In the genomic region with DNA sequence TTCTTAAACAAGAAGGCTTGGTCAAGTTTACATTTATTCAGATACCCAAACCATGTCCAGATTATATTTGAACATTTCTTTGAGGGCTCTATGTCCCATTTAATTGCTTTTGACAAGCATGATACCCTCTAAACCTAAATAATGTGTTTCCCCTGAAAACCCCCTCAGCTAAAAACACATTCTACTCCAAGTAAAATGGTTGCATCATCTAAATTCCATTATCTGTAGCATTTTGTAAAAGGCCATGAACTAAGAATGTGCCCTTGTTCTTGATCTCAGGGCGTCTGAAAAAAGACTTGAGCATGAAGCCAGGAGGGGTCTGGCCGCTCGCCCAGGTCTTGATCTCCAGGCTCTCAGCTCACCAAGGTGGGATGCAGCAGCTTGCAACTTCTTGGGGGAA, we compare ENCODE assay signal across 22 cellular contexts. TPM values are rescaled to one million over a fixed set of nuclear protein-coding genes. Genes with fewer than 3 reads are reported as not detected.
DNase-seq lines count a peak whose midpoint lies in the region; ATAC-seq and TF ChIP-seq lines count a peak whose summit lies in the region.
"Had no signal": no experiment of that assay in that cellular context is flagged by ENCODE, and none has a peak within 500 bp of the region (broad histone marks: within the 10 kb centered on the region; RNA-seq: fewer than 3 reads in every experiment).

No MANE protein-coding gene starts in this region.

- TF ChIP-seq POLR2A in IMR-90 (IDR thresholded peaks at IDR 0.05; ENCODE audit: low read depth, low read length) = no peak
- TF ChIP-seq POLR2A in ovary (IDR thresholded peaks at IDR 0.05) = no peak
- TF ChIP-seq POLR2A in body of pancreas (IDR thresholded peaks at IDR 0.05) = no peak

- H3K4me1 Mint-ChIP-seq in activated naive CD8-positive, alpha-beta T cell treated with anti-CD3 and anti-CD28 coated beads, Interleukin-2, amount 50 U/mL, for 24 hours = peaks cover 33% of the 10 kb centered on the region
- H3K4me1 Mint-ChIP-seq: activated naive CD4-positive, alpha-beta T cell treated with anti-CD3 and anti-CD28 coated beads, Interleukin-2, amount 50 U/mL, for 24 hours; CD14-positive monocyte had no signal

- no peaks in the 10 kb centered on the region for H3K27me3 ChIP-seq in AG04450 (ENCODE audit: control insufficient read depth, insufficient read depth, low read length)
- H3K27me3 ChIP-seq in IMR-90 (ENCODE audit: control insufficient read depth, insufficient read depth, low read length) = peaks cover 3% of the 10 kb centered on the region; the same call in 1 of the 2 replicates
- no peaks in the 10 kb centered on the region for H3K27me3 ChIP-seq in ovary
- H3K27me3 ChIP-seq in body of pancreas = no peaks in the 10 kb centered on the region
- H3K27me3 ChIP-seq: sigmoid colon had no signal

- H2AK9ac ChIP-seq in IMR-90 (replicated peaks; ENCODE audit: low read depth, low read length, poor library complexity) = no peak overlapping the region

- no peak for TF ChIP-seq CTCF in AG04450 (IDR thresholded peaks at IDR 0.05; ENCODE audit: low read depth, low read length)
- TF ChIP-seq CTCF in IMR-90 (conservative IDR thresholded peaks at IDR 0.05; ENCODE audit: low read depth, low read length) = no peak
- no peak for TF ChIP-seq CTCF in ovary (IDR thresholded peaks at IDR 0.05)
- TF ChIP-seq CTCF in body of pancreas (IDR thresholded peaks at IDR 0.05) = no peak

- peak overlapping the region; percentile 5 to 10; a peak in 2 of 4 replicates for H4K8ac ChIP-seq in IMR-90 (ENCODE audit: low read depth in 2 of 2, low read length in 2 of 2)

- H3K14ac ChIP-seq in IMR-90 (replicated peaks; ENCODE audit: low read depth, low read length) = 0 out of 2 replicates have a peak overlapping the region, but pooled peaks have one; percentile 37

- no peak overlapping the region for H3K4me3 Mint-ChIP-seq in activated naive CD8-positive, alpha-beta T cell treated with anti-CD3 and anti-CD28 coated beads, Interleukin-2, amount 50 U/mL, for 24 hours
- H3K4me3 Mint-ChIP-seq: activated CD8-positive, alpha-beta memory T cell treated with anti-CD3 and anti-CD28 coated beads, Interleukin-2, amount 10 ng/mL, durations not matched to agents 7 days and 5 days; activated naive CD4-positive, alpha-beta T cell treated with anti-CD3 and anti-CD28 coated beads, Interleukin-2, amount 50 U/mL, for 24 hours; activated T-helper 1 cell treated with anti-CD3 and anti-CD28 coated beads, Interleukin-12 subunit alpha, Interleukin-12 subunit beta, Interleukin-2, Interleukin-4 antibody, amounts not matched to agents 30 ng/mL and 10 ng/mL and 1 ng/mL, durations not matched to agents 14 hours and 24 hours and 36 hours; CD14-positive monocyte; H9; IgD-negative memory B cell had no signal

- 0 out of 2 replicates have a peak overlapping the region, but pooled peaks have one; percentile 66 for H2BK20ac ChIP-seq in IMR-90 (ENCODE audit: low read depth, low read length)

- WGBS in IMR-90 (ENCODE audit: extremely low coverage in 2 of 2, insufficient read length in 1 of 2), 2 experiments = no CpG with 5 or more reads among the region's 3 CpGs
- 79 to 84% (median 81%) methylated on average over 3 of the region's 3 CpGs for WGBS in ovary, 3 donors
- WGBS in body of pancreas, 2 donors = 88 to 92% methylated on average over 3 of the region's 3 CpGs

- no peak for TF ChIP-seq RAD21 in IMR-90 (IDR thresholded peaks at IDR 0.05; ENCODE audit: low read length)

- H3K4me3 ChIP-seq in AG04450 (ENCODE audit: low read depth, low read length) (no peak overlapping the region), IMR-90 (ENCODE audit: insufficient read depth, low read depth, low read length) (no peak overlapping the region), ovary (no peak overlapping the region), body of pancreas (no peak overlapping the region)
- H3K4me3 ChIP-seq: lower lobe of right lung, sigmoid colon had no signal

- no peaks in the 10 kb centered on the region for H3K36me3 Mint-ChIP-seq in activated naive CD8-positive, alpha-beta T cell treated with anti-CD3 and anti-CD28 coated beads, Interleukin-2, amount 50 U/mL, for 24 hours (ENCODE audit: low read depth)
- H3K36me3 Mint-ChIP-seq: activated naive CD4-positive, alpha-beta T cell treated with anti-CD3 and anti-CD28 coated beads, Interleukin-2, amount 50 U/mL, for 24 hours; CD14-positive monocyte had no signal

- no peak overlapping the region for H2BK5ac ChIP-seq in IMR-90 (ENCODE audit: low read depth, low read length, poor library complexity, severe bottlenecking)

- POLR2A ChIA-PET in AG04450 (lab: Yijun Ruan, JAX) (interaction anchor here (1.3 to 2.4 kb wide), 3 partner anchors 8 to 53 kb away, joined by 4 to 18 read pairs (median 7); a partner anchor contains a TSS), IMR-90 (lab: Charles Lee; ENCODE audit: unreplicated experiment) (no interaction called here)

- no peaks in the 10 kb centered on the region for H3K36me3 ChIP-seq in IMR-90 (ENCODE audit: control insufficient read depth, insufficient read depth, low read length)
- H3K36me3 ChIP-seq in ovary = no peaks in the 10 kb centered on the region
- H3K36me3 ChIP-seq in body of pancreas (replicated peaks in 1 of 2; ENCODE audit: insufficient read depth in 1 of 2, low read depth in 2 of 2) = no peaks in the 10 kb centered on the region
- H3K36me3 ChIP-seq: lower lobe of right lung, sigmoid colon had no signal

- no peak overlapping the region for H3K23ac ChIP-seq in IMR-90 (ENCODE audit: low read depth, low read length)

- H4K20me1 ChIP-seq in IMR-90 (ENCODE audit: insufficient read depth, low read length) = peaks cover 7% of the 10 kb centered on the region; the same call in 1 of the 2 replicates

- no peak overlapping the region; the same call in 1 of the 2 replicates for H2AK5ac ChIP-seq in IMR-90 (ENCODE audit: low read depth, low read length)

- peaks cover 8% of the 10 kb centered on the region; the same call in 1 of the 2 replicates for H3K9me1 ChIP-seq in IMR-90 (ENCODE audit: insufficient read depth, low read length)

- DNase-seq in AG04450 (ENCODE audit: low read depth, low spot score) = no peak
- DNase-seq in IMR-90 = no peak
- DNase-seq in activated naive CD8-positive, alpha-beta T cell treated with anti-CD3 and anti-CD28 coated beads, Interleukin-2, amount 50 U/mL, for 24 hours = no peak
- DNase-seq in ovary = peak in 3 of 5 donors; percentile 34 to 69 (median 49)
- DNase-seq in body of pancreas = no peak
- DNase-seq in DMS79 (lab: John Stamatoyannopoulos, UW) = no peak
- no peak for DNase-seq in NOMO-1 treated with DMSO at 0.1 percent for 48 hours (lab: John Stamatoyannopoulos, UW; ENCODE audit: unreplicated experiment)
- DNase-seq in NAMALWA (ENCODE audit: low spot score) = no peak
- DNase-seq: activated CD4-positive, alpha-beta T cell treated with anti-CD3 and anti-CD28 coated beads for 4 hours; cerebellar nuclear complex; H9; lower lobe of right lung; NCI-H2029 treated with DMSO at 0.1 percent for 48 hours; NCI-H2227 treated with DMSO at 0.1 percent for 48 hours; NCI-H69; SHP77 treated with DMSO at 0.1 percent for 48 hours; sigmoid colon had no signal

- H3K9me3 ChIP-seq in AG04450 (ENCODE audit: control insufficient read depth, insufficient read depth, low read length) = peaks cover 6% of the 10 kb centered on the region
- no peaks in the 10 kb centered on the region for H3K9me3 ChIP-seq in IMR-90 (ENCODE audit: control insufficient read depth, insufficient read depth, low read length)
- H3K9me3 ChIP-seq in ovary = no peaks in the 10 kb centered on the region
- no peaks in the 10 kb centered on the region for H3K9me3 ChIP-seq in body of pancreas
- H3K9me3 ChIP-seq: lower lobe of right lung, sigmoid colon had no signal

- H4K5ac ChIP-seq in IMR-90 (ENCODE audit: low read depth, low read length) = peak overlapping the region; percentile 65

- H3K79me1 ChIP-seq in IMR-90 (ENCODE audit: low read depth in 1 of 2, low read length in 2 of 2) = no peaks in the 10 kb centered on the region

- CTCF ChIA-PET in AG04450 (lab: Charles Lee) (no interaction called here), IMR-90 (lab: Yijun Ruan, JAX) (no interaction called here)

- H3K4ac ChIP-seq in IMR-90 (ENCODE audit: low read depth, low read length) = peak overlapping the region; percentile 81

- peaks cover 6% of the 10 kb centered on the region for H3K9me3 Mint-ChIP-seq in activated naive CD8-positive, alpha-beta T cell treated with anti-CD3 and anti-CD28 coated beads, Interleukin-2, amount 50 U/mL, for 24 hours
- H3K9me3 Mint-ChIP-seq: activated naive CD4-positive, alpha-beta T cell treated with anti-CD3 and anti-CD28 coated beads, Interleukin-2, amount 50 U/mL, for 24 hours; activated T-helper 1 cell treated with anti-CD3 and anti-CD28 coated beads, Interleukin-12 subunit alpha, Interleukin-12 subunit beta, Interleukin-2, Interleukin-4 antibody, amounts not matched to agents 30 ng/mL and 10 ng/mL and 1 ng/mL, durations not matched to agents 14 hours and 24 hours and 36 hours; H9 had no signal

- H2BK120ac ChIP-seq in IMR-90 (ENCODE audit: low read depth, low read length) = peak overlapping the region; percentile 66; the same call in 1 of the 2 replicates

- intact Hi-C loops in IMR-90 (cut with micrococcal nuclease) = no loop called here
- intact Hi-C loops in ovary (cut with DNase I) = no loop called here
- intact Hi-C loops in body of pancreas (cut with DNase I) = no loop called here

- no peak overlapping the region for H3K56ac ChIP-seq in IMR-90 (ENCODE audit: extremely low read depth, insufficient read depth, low read length)

- ATAC-seq in IMR-90 (ENCODE audit: low read depth) = no peak
- ATAC-seq in activated naive CD8-positive, alpha-beta T cell treated with anti-CD3 and anti-CD28 coated beads, Interleukin-2, amount 50 U/mL, for 24 hours = no peak
- no peak for ATAC-seq in body of pancreas
- ATAC-seq: lower lobe of right lung had no signal

- H3K27ac ChIP-seq in AG04450 (ENCODE audit: low read depth, low read length) (peak overlapping the region; percentile 82), IMR-90 (ENCODE audit: insufficient read depth, low read length) (peak overlapping the region; percentile 83; the same call in 1 of the 2 replicates), ovary (no peak overlapping the region), body of pancreas (no peak overlapping the region)
- H3K27ac ChIP-seq: lower lobe of right lung had no signal

- H3K9ac ChIP-seq in IMR-90 (ENCODE audit: low read depth, low read length) = no peak overlapping the region

- H3K4me1 ChIP-seq in IMR-90 (ENCODE audit: control insufficient read depth, insufficient read depth, low read length) = peaks cover 13% of the 10 kb centered on the region
- peaks cover 10% of the 10 kb centered on the region for H3K4me1 ChIP-seq in ovary (ENCODE audit: insufficient read depth)
- H3K4me1 ChIP-seq in body of pancreas = no peaks in the 10 kb centered on the region

- H2AFZ ChIP-seq in IMR-90 (replicated peaks; ENCODE audit: low read length, poor library complexity) = no peak overlapping the region

- peaks cover 5% of the 10 kb centered on the region for H3K27me3 Mint-ChIP-seq in activated naive CD8-positive, alpha-beta T cell treated with anti-CD3 and anti-CD28 coated beads, Interleukin-2, amount 50 U/mL, for 24 hours
- H3K27me3 Mint-ChIP-seq: activated naive CD4-positive, alpha-beta T cell treated with anti-CD3 and anti-CD28 coated beads, Interleukin-2, amount 50 U/mL, for 24 hours had no signal

- BruUV-seq in IMR-90 (replicated peaks; lab: Mats Ljungman, UMichigan) = no TSS peak

- dilution Hi-C loops in IMR-90 (cut with HindIII; ENCODE audit: low sequenced_read_pairs, unreplicated experiment) = no loop called here

- TF ChIP-seq EP300 in ovary (IDR thresholded peaks at IDR 0.05) = no peak

- H3K27ac Mint-ChIP-seq in activated naive CD8-positive, alpha-beta T cell treated with anti-CD3 and anti-CD28 coated beads, Interleukin-2, amount 50 U/mL, for 24 hours = peak overlapping the region; percentile 66
- H3K27ac Mint-ChIP-seq: activated naive CD4-positive, alpha-beta T cell treated with anti-CD3 and anti-CD28 coated beads, Interleukin-2, amount 50 U/mL, for 24 hours; CD14-positive monocyte; H9; IgD-negative memory B cell had no signal

- no peak overlapping the region for H3K4me2 ChIP-seq in IMR-90 (ENCODE audit: low read depth, low read length)

- H2BK15ac ChIP-seq in IMR-90 (ENCODE audit: low read depth, low read length) = peak overlapping the region; percentile 46; the same call in 1 of the 3 replicates

- peak overlapping the region; percentile 41; the same call in 1 of the 2 replicates for H4K91ac ChIP-seq in IMR-90 (ENCODE audit: insufficient read depth, low read depth, low read length)

- in situ Hi-C loops in IMR-90 (cut with MboI; ENCODE audit: low sequenced_read_pairs) = no loop called here

- H3K18ac ChIP-seq in IMR-90 (ENCODE audit: low read depth, low read length) = peak overlapping the region; percentile 77

RNA-seq across cellular contexts. Expression of a gene that starts 53.5 kb away (rescaled TPM):
- 30.1 and 39.1 TPM in 2 replicates for polyA plus RNA-seq in AG04450 (2011; rRNA removed)
- 66.2 and 113 TPM in 2 replicates for polyA minus RNA-seq in AG04450 (2011; rRNA and poly(A)+ RNA removed)
- total RNA-seq in IMR-90 (2012; rRNA removed) = 67.6 and 83.3 TPM in 2 replicates
- 12.1 and 13.0 TPM in 2 replicates for polyA plus RNA-seq in IMR-90 (2012; rRNA removed)
- polyA plus RNA-seq in IMR-90 (2012; cell fraction: cytosol; rRNA removed) = 2.5 and 2.6 TPM in 2 replicates
- polyA plus RNA-seq in IMR-90 (2012; cell fraction: nucleus; rRNA removed; ENCODE audit: low replicate concordance) = 3.7 and 19.2 TPM in 2 replicates
- 10 to 100 TPM; 55.5 to 78.3 (median 60.5) TPM for total RNA-seq in ovary
- 10 to 100 TPM; 16.7 to 16.9 TPM for polyA plus RNA-seq in ovary
- total RNA-seq in body of pancreas = 10 to 100 TPM; 30.4 to 58.3 TPM

Comparison
In these comparisons a context has a peak if more than half of its experiments do, and no peak if none do; other contexts are left out.
1. DNase-seq: peak in ovary (3 of 5); none in AG04450 (single experiment), IMR-90 (single experiment), activated naive CD8-positive, alpha-beta T cell treated with anti-CD3 and anti-CD28 coated beads, Interleukin-2, amount 50 U/mL, for 24 hours (single experiment), body of pancreas (0 of 4), DMS79 (single experiment), NOMO-1 treated with DMSO at 0.1 percent for 48 hours (single experiment) and NAMALWA (single experiment).
2. H3K27ac ChIP-seq: peak in AG04450 (single experiment) and IMR-90 (single experiment); none in ovary (0 of 2) and body of pancreas (0 of 4).